ENCODE assay signal across 21 cellular contexts in genomic region chr4:168432419-168433146, GRCh38.
"Had no signal": no experiment of that assay in that cellular context is flagged by ENCODE, and none has a peak within 500 bp of the region (broad histone marks: within the 10 kb centered on the region; RNA-seq: fewer than 3 reads in every experiment).

No MANE protein-coding gene starts in this region.

- H3K27me3 ChIP-seq: dorsolateral prefrontal cortex, gastroesophageal sphincter, heart left ventricle, ovary, testis had no signal

- H3K27ac ChIP-seq: dorsolateral prefrontal cortex, gastroesophageal sphincter, heart left ventricle, ovary, testis had no signal

- H3K9me3 ChIP-seq: gastroesophageal sphincter, heart left ventricle, ovary, testis had no signal

- H3K4me1 ChIP-seq: gastroesophageal sphincter, heart left ventricle, testis had no signal

- FAIRE-seq: colon had no signal

- H3K4me3 ChIP-seq: dorsolateral prefrontal cortex, gastroesophageal sphincter, heart left ventricle, ovary, testis had no signal

- DNase-seq: activated CD4-positive, alpha-beta memory T cell treated with anti-CD3 and anti-CD28 coated beads for 36 hours; activated CD4-positive, alpha-beta T cell treated with anti-CD3 and anti-CD28 coated beads for 4 hours; activated naive CD4-positive, alpha-beta T cell; activated naive CD8-positive, alpha-beta T cell treated with anti-CD3 and anti-CD28 coated beads for 36 hours; activated T-cell treated with anti-CD3 and anti-CD28 coated beads for 4 hours; amniotic stem cell; caudate nucleus; dorsolateral prefrontal cortex; erythroblast; heart left ventricle; immature natural killer cell; left ventricle myocardium superior; naive thymus-derived CD8-positive, alpha-beta T cell; ovary; stimulated activated CD4-positive, alpha-beta T cell treated with anti-CD3 and anti-CD28 coated beads, Interleukin-4, amount 100 ng/mL, for 4 hours; testis had no signal

- H3K36me3 ChIP-seq: ovary had no signal

- ATAC-seq: gastroesophageal sphincter; heart left ventricle; left ventricle myocardium superior; naive thymus-derived CD8-positive, alpha-beta T cell; sciatic nerve; stimulated activated memory B cell treated with anti-CD40 and anti-IgM and Interleukin-4, amounts not matched to agents 10 μg/mL and 1 μg/mL and 100 μg/mL, for 72 hours; WTC11 had no signal
